Comparison of ENCODE assay signal across 8 cellular contexts in genomic region chr21:45973475-45974072, GRCh38. TPM values are rescaled to one million over a fixed set of nuclear protein-coding genes. Genes with fewer than 3 reads are reported as not detected.
DNase-seq lines count a peak whose midpoint lies in the region; ATAC-seq and TF ChIP-seq lines count a peak whose summit lies in the region.

No MANE protein-coding gene starts in this region.

- POLR2A ChIA-PET in AG04450 (lab: Yijun Ruan, JAX) = interaction anchor here (0.6 to 2.7 kb wide), 14 partner anchors 9 to 169 kb away, joined by 3 to 15 read pairs (median 4); partner anchors contain the start of gene COL6A1
- POLR2A ChIA-PET in activated CD8-positive, alpha-beta T cell treated with anti-CD3 and anti-CD28 coated beads, Interleukin-2, amount 10 ng/mL, durations not matched to agents 7 days and 5 days (lab: Charles Lee) = interaction anchor here (0.6 to 0.9 kb wide), 4 partner anchors 149 to 485 kb away, joined by 3 to 5 read pairs (median 4); partner anchors contain the start of genes DIP2A, MCM3AP and YBEY

- no peaks in the 10 kb centered on the region for H3K9me3 Mint-ChIP-seq in activated CD8-positive, alpha-beta T cell treated with anti-CD3 and anti-CD28 coated beads, Interleukin-2, amount 10 ng/mL, durations not matched to agents 7 days and 5 days (ENCODE audit: insufficient read depth)

- CTCF ChIA-PET in AG04450 (lab: Charles Lee) = interaction anchor here (0.5 to 1.9 kb wide), 15 partner anchors 20 to 312 kb away, joined by 3 to 20 read pairs (median 4); partner anchors contain the start of gene MCM3AP
- CTCF ChIA-PET in activated CD8-positive, alpha-beta T cell treated with anti-CD3 and anti-CD28 coated beads, Interleukin-2, amount 10 ng/mL, durations not matched to agents 7 days and 5 days (lab: Charles Lee) = interaction anchor here (0.7 to 4.9 kb wide), 13 partner anchors 8 to 312 kb away, joined by 3 to 49 read pairs (median 4); partner anchors contain the start of genes COL6A1, COL6A2 and MCM3AP

- H3K36me3 Mint-ChIP-seq in activated CD8-positive, alpha-beta T cell treated with anti-CD3 and anti-CD28 coated beads, Interleukin-2, amount 10 ng/mL, durations not matched to agents 7 days and 5 days (ENCODE audit: low read depth) = no peaks in the 10 kb centered on the region

- H3K27ac Mint-ChIP-seq in activated CD8-positive, alpha-beta T cell treated with anti-CD3 and anti-CD28 coated beads, Interleukin-2, amount 10 ng/mL, durations not matched to agents 7 days and 5 days = peak overlapping the region; percentile 57

- DNase-seq in AG04450 (ENCODE audit: low read depth, low spot score) (no peak), NCI-H2227 treated with DMSO at 0.1 percent for 48 hours (lab: John Stamatoyannopoulos, UW) (peak; percentile 52), lung microvascular endothelial cell (ENCODE audit: low read depth in 2 of 2) (peak; percentile 69 to 76)
- peak; percentile 88 for DNase-seq in activated CD8-positive, alpha-beta T cell treated with anti-CD3 and anti-CD28 coated beads, Interleukin-2, amount 10 ng/mL, durations not matched to agents 7 days and 5 days
- DNase-seq in effector CD4-positive, alpha-beta T cell = peak; percentile 71
- peak; percentile 67 to 74 (median 70) for DNase-seq in stimulated activated CD4-positive, alpha-beta T cell treated with anti-CD3 and anti-CD28 coated beads, TNF-alpha, amount 100 ng/mL, for 4 hours (ENCODE audit: low read depth in 3 of 3)

- H3K9me3 ChIP-seq in AG04450 (ENCODE audit: control insufficient read depth, insufficient read depth, low read length) = no peaks in the 10 kb centered on the region; the same call in 1 of the 2 replicates

- peak overlapping the region; percentile 48 for H3K4me3 ChIP-seq in AG04450 (ENCODE audit: low read depth, low read length)

- peaks cover 18% of the 10 kb centered on the region for H3K4me1 Mint-ChIP-seq in activated CD8-positive, alpha-beta T cell treated with anti-CD3 and anti-CD28 coated beads, Interleukin-2, amount 10 ng/mL, durations not matched to agents 7 days and 5 days (ENCODE audit: low read depth)

- H3K27ac ChIP-seq in AG04450 (ENCODE audit: low read depth, low read length) = peak overlapping the region; percentile 97

- H3K4me3 Mint-ChIP-seq in activated CD8-positive, alpha-beta T cell treated with anti-CD3 and anti-CD28 coated beads, Interleukin-2, amount 10 ng/mL, durations not matched to agents 7 days and 5 days = peak overlapping the region; percentile 78

- H3K27me3 ChIP-seq in AG04450 (ENCODE audit: control insufficient read depth, insufficient read depth, low read length) = no peaks in the 10 kb centered on the region

- peak; percentile 81 for TF ChIP-seq CTCF in AG04450 (IDR thresholded peaks at IDR 0.05; ENCODE audit: low read depth, low read length)

- peak; percentile 58 for ATAC-seq in GM21381 (IDR thresholded peaks at IDR 0.05; ENCODE audit: unreplicated experiment)
- peak; percentile 86 for ATAC-seq in activated CD8-positive, alpha-beta T cell treated with anti-CD3 and anti-CD28 coated beads, Interleukin-2, amount 10 ng/mL, durations not matched to agents 7 days and 5 days
- no peak for ATAC-seq in GM21786 (IDR thresholded peaks at IDR 0.05; ENCODE audit: unreplicated experiment)

- H3K27me3 Mint-ChIP-seq in activated CD8-positive, alpha-beta T cell treated with anti-CD3 and anti-CD28 coated beads, Interleukin-2, amount 10 ng/mL, durations not matched to agents 7 days and 5 days (ENCODE audit: low read depth) = peaks cover 20% of the 10 kb centered on the region

RNA-seq across cellular contexts. Expression of gene COL6A1, which starts 8.0 kb away (rescaled TPM):
- 493 and 591 TPM in 2 replicates for polyA plus RNA-seq in AG04450 (2011; rRNA removed)
- polyA minus RNA-seq in AG04450 (2011; rRNA and poly(A)+ RNA removed) = 196 and 210 TPM in 2 replicates
- total RNA-seq in activated CD8-positive, alpha-beta T cell treated with anti-CD3 and anti-CD28 coated beads, Interleukin-2, amount 10 ng/mL, durations not matched to agents 7 days and 5 days = under 1 TPM; 0.26 to 0.42 TPM
- total RNA-seq in lung microvascular endothelial cell = 4.0 and 6.5 TPM in 2 replicates
